Comparison of ENCODE assay signal across 1 cellular context in genomic region chr22:44707178-44707577, GRCh38.
TF ChIP-seq lines count a peak whose summit lies in the region.

No MANE protein-coding gene starts in this region.

TF ChIP-seq in IMR-90, 13 proteins besides CTCF, POLR2A, EP300 and RAD21:
- TF ChIP-seq MAZ (IDR thresholded peaks at IDR 0.05; ENCODE audit: borderline replicate concordance, low read depth, low read length) (no peak), FOS (IDR thresholded peaks at IDR 0.05; ENCODE audit: low read depth, low read length) (no peak), MXI1 (IDR thresholded peaks at IDR 0.05; ENCODE audit: borderline replicate concordance, low read depth, low read length) (no peak), RFX5 (IDR thresholded peaks at IDR 0.05; ENCODE audit: low read depth, low read length) (no peak), USF2 (IDR thresholded peaks at IDR 0.05; ENCODE audit: low read depth, low read length) (no peak), SMC3 (IDR thresholded peaks at IDR 0.05; ENCODE audit: low read depth, low read length) (no peak), MAFK (IDR thresholded peaks at IDR 0.05; ENCODE audit: low read depth, low read length) (no peak)
